In genomic region chr6:31540640-31541039, GRCh38 we compare ENCODE assay signal across 10 cellular contexts. TPM values are rescaled to one million over a fixed set of nuclear protein-coding genes. Genes with fewer than 3 reads are reported as not detected.
DNase-seq lines count a peak whose midpoint lies in the region; ATAC-seq and TF ChIP-seq lines count a peak whose summit lies in the region.
"Had no signal": no experiment of that assay in that cellular context is flagged by ENCODE, and none has a peak within 500 bp of the region (broad histone marks: within the 10 kb centered on the region; RNA-seq: fewer than 3 reads in every experiment).

No MANE protein-coding gene starts in this region.

- no peaks in the 10 kb centered on the region for H3F3A ChIP-seq in OCI-LY1 (ENCODE audit: insufficient read depth, low read length)
- H3F3A ChIP-seq in neural progenitor cell (ENCODE audit: low read depth), result peaks cover 61% of the 10 kb centered on the region

- H3K36me3 Mint-ChIP-seq in endodermal cell (ENCODE audit: low read depth) (peaks cover 49% of the 10 kb centered on the region), neural progenitor cell (peaks cover 45% of the 10 kb centered on the region)

- H3K4me1 ChIP-seq in OCI-LY1 (ENCODE audit: insufficient read depth, low read length, severe bottlenecking) (peaks cover 46% of the 10 kb centered on the region), endodermal cell (ENCODE audit: control insufficient read depth, insufficient read depth, low read length) (peaks cover 7% of the 10 kb centered on the region), neural progenitor cell (peaks cover 16% of the 10 kb centered on the region)

- H3K27me3 ChIP-seq in OCI-LY1 (ENCODE audit: insufficient read depth, low read length), result no peaks in the 10 kb centered on the region
- H3K27me3 ChIP-seq in endodermal cell (ENCODE audit: control insufficient read depth, insufficient read depth, low read length, poor library complexity, severe bottlenecking), result no peaks in the 10 kb centered on the region
- no peaks in the 10 kb centered on the region for H3K27me3 ChIP-seq in neural progenitor cell

- H3K79me2 ChIP-seq in OCI-LY1 (ENCODE audit: insufficient read depth, low read length), result peaks cover 39% of the 10 kb centered on the region
- peaks cover 76% of the 10 kb centered on the region for H3K79me2 ChIP-seq in neural progenitor cell (ENCODE audit: low read depth)

- no peaks in the 10 kb centered on the region for H4K20me1 ChIP-seq in OCI-LY1 (ENCODE audit: insufficient read depth, low read length)
- peaks cover 58% of the 10 kb centered on the region for H4K20me1 ChIP-seq in neural progenitor cell (ENCODE audit: low read depth)

- DNase-seq in endodermal cell, result no peak
- DNase-seq in neural progenitor cell (ENCODE audit: low spot score), result no peak
- DNase-seq in GM13977 (ENCODE audit: low spot score), result no peak
- DNase-seq in dedifferentiated amniotic fluid mesenchymal stem cell (ENCODE audit: extremely low spot score), result no peak
- DNase-seq: NCI-H446 treated with DMSO at 0.1 percent for 48 hours had no signal

- H3K4me1 Mint-ChIP-seq in endodermal cell, result peaks cover 32% of the 10 kb centered on the region
- peaks cover 44% of the 10 kb centered on the region for H3K4me1 Mint-ChIP-seq in neural progenitor cell

- H3K27ac Mint-ChIP-seq in endodermal cell, result peak overlapping the region; percentile 82
- H3K27ac Mint-ChIP-seq in neural progenitor cell, result peak overlapping the region; percentile 100

- H3K9me3 Mint-ChIP-seq in endodermal cell (no peaks in the 10 kb centered on the region), neural progenitor cell (no peaks in the 10 kb centered on the region)

- no peaks in the 10 kb centered on the region for H3K9me2 ChIP-seq in OCI-LY1 (ENCODE audit: low read depth, low read length)

- H3K27ac ChIP-seq in C4-2B (peak overlapping the region; percentile 95), OCI-LY1 (ENCODE audit: low read depth, low read length, poor library complexity, severe bottlenecking) (peak overlapping the region; percentile 84), endodermal cell (ENCODE audit: low read depth, low read length) (no peak overlapping the region), neural progenitor cell (no peak overlapping the region)

- peaks cover 55% of the 10 kb centered on the region for H3K36me3 ChIP-seq in OCI-LY1 (ENCODE audit: insufficient read depth, low read length)
- H3K36me3 ChIP-seq in endodermal cell (ENCODE audit: control insufficient read depth, insufficient read depth, low read length), result peaks cover 49% of the 10 kb centered on the region
- peaks cover 32% of the 10 kb centered on the region for H3K36me3 ChIP-seq in neural progenitor cell

- peak overlapping the region; percentile 81 for H3K4me3 ChIP-seq in OCI-LY1 (ENCODE audit: low read depth, low read length, poor library complexity, severe bottlenecking)
- H3K4me3 ChIP-seq in endodermal cell (ENCODE audit: low read length), result peak overlapping the region; percentile 99
- H3K4me3 ChIP-seq in neural progenitor cell, result peak overlapping the region; percentile 96

- in situ Hi-C loops in GM13977 (cut with MboI; ENCODE audit: low pct_unique_long_range_greater_than_20kb, low sequenced_read_pairs, unreplicated experiment), result no loop called here

- H3K4me2 ChIP-seq in OCI-LY1 (ENCODE audit: low read length) (peak overlapping the region; percentile 87), neural progenitor cell (peak overlapping the region; percentile 89)

- H3K9me3 ChIP-seq in OCI-LY1 (ENCODE audit: low read length) (no peaks in the 10 kb centered on the region), endodermal cell (ENCODE audit: control insufficient read depth, low read length) (no peaks in the 10 kb centered on the region), neural progenitor cell (ENCODE audit: low read depth) (no peaks in the 10 kb centered on the region)

- H3K27me3 Mint-ChIP-seq in endodermal cell (ENCODE audit: insufficient read depth) (no peaks in the 10 kb centered on the region), neural progenitor cell (ENCODE audit: insufficient read depth, low read depth) (peaks cover 6% of the 10 kb centered on the region)

- ATAC-seq in HG03457 (IDR thresholded peaks at IDR 0.05; ENCODE audit: unreplicated experiment) (no peak), GM21723 (IDR thresholded peaks at IDR 0.05; ENCODE audit: unreplicated experiment) (no peak)

- H2AFZ ChIP-seq in OCI-LY1 (ENCODE audit: low read length), result no peak overlapping the region
- H2AFZ ChIP-seq in neural progenitor cell (replicated peaks), result no peak overlapping the region

- H3K9ac ChIP-seq in OCI-LY1 (ENCODE audit: low read length) (peak overlapping the region; percentile 91), endodermal cell (ENCODE audit: extremely low read depth, low read length, poor library complexity, severe bottlenecking) (peak overlapping the region; percentile 98), neural progenitor cell (peak overlapping the region; percentile 99)

- 19 to 80% methylated on average over 1 to 4 of the region's 4 CpGs for WGBS in endodermal cell (ENCODE audit: insufficient coverage in 1 of 2, insufficient read length in 1 of 2), 2 experiments

- TF ChIP-seq CTCF in C4-2B (conservative IDR thresholded peaks at IDR 0.05), result no peak
- TF ChIP-seq CTCF in OCI-LY1 (IDR thresholded peaks at IDR 0.05; ENCODE audit: low read length), result no peak
- TF ChIP-seq CTCF in endodermal cell (conservative IDR thresholded peaks at IDR 0.05), result no peak
- TF ChIP-seq CTCF in neural progenitor cell (IDR thresholded peaks at IDR 0.05), result no peak
- TF ChIP-seq CTCF in GM13977 (IDR thresholded peaks at IDR 0.05; ENCODE audit: extremely low read depth, insufficient read depth, missing control alignments), result no peak

- H3K4me3 Mint-ChIP-seq in endodermal cell (peak overlapping the region; percentile 98), neural progenitor cell (peak overlapping the region; percentile 100)

RNA-seq across cellular contexts. Expression of gene DDX39B, which starts 1.2 kb away (rescaled TPM):
- total RNA-seq in endodermal cell (100 to 1,000 TPM; 572 to 654 TPM), neural progenitor cell (ENCODE audit: low replicate concordance) (493 and 913 TPM in 2 replicates)
- polyA plus RNA-seq in endodermal cell (2013, experiment 1 of 2), result 685 TPM
- polyA plus RNA-seq in endodermal cell (2013, experiment 2 of 2), result 576 TPM

RNA-seq across cellular contexts. Expression of gene ATP6V1G2, which starts 5.8 kb away (rescaled TPM):
- total RNA-seq in endodermal cell (1 to 10 TPM; 1.7 to 2.1 TPM), neural progenitor cell (ENCODE audit: low replicate concordance) (6.8 and 8.8 TPM in 2 replicates)
- polyA plus RNA-seq in endodermal cell (2013, experiment 1 of 2), result 11.8 TPM
- polyA plus RNA-seq in endodermal cell (2013, experiment 2 of 2), result 12.1 TPM

RNA-seq across cellular contexts. Expression of gene NFKBIL1, which starts 6.8 kb away (rescaled TPM):
- total RNA-seq in endodermal cell, result 10 to 100 TPM; 17.4 to 26.3 TPM
- polyA plus RNA-seq in endodermal cell (2013, experiment 1 of 2), result 26.5 TPM
- 22.9 TPM for polyA plus RNA-seq in endodermal cell (2013, experiment 2 of 2)
- total RNA-seq in neural progenitor cell (ENCODE audit: low replicate concordance), result 8.6 and 30.3 TPM in 2 replicates

RNA-seq across cellular contexts. Expression of gene MCCD1, which starts 11.9 kb away (rescaled TPM):
- total RNA-seq in endodermal cell (not detected), neural progenitor cell (ENCODE audit: low replicate concordance) (not detected in 2 replicates)
- not detected for polyA plus RNA-seq in endodermal cell (2013, experiment 1 of 2)
- polyA plus RNA-seq in endodermal cell (2013, experiment 2 of 2), result not detected
- total RNA-seq: glomerular endothelial cell had no signal

RNA-seq across cellular contexts. Expression of gene LTA, which starts 31.4 kb away (rescaled TPM):
- total RNA-seq in endodermal cell (not detected), neural progenitor cell (ENCODE audit: low replicate concordance) (not detected in 2 replicates)
- 0.21 TPM for polyA plus RNA-seq in endodermal cell (2013, experiment 1 of 2)
- polyA plus RNA-seq in endodermal cell (2013, experiment 2 of 2), result not detected

Comparison
In these comparisons a context has a peak if more than half of its experiments do, and no peak if none do; other contexts are left out.
1. H3K27ac ChIP-seq: peak in C4-2B (single experiment) and OCI-LY1 (single experiment); none in endodermal cell (single experiment) and neural progenitor cell (single experiment).
2. Peak in every context shown above with its lines, with median percentiles within 50 percentile points of each other: H3K4me3 ChIP-seq and H3K9ac ChIP-seq.